ENCODE assay signal across 26 cellular contexts in genomic region chr15:99099661-99100060, GRCh38. TPM values are rescaled to one million over a fixed set of nuclear protein-coding genes. Genes with fewer than 3 reads are reported as not detected.
DNase-seq lines count a peak whose midpoint lies in the region; ATAC-seq and TF ChIP-seq lines count a peak whose summit lies in the region.
"Had no signal": no experiment of that assay in that cellular context is flagged by ENCODE, and none has a peak within 500 bp of the region (broad histone marks: within the 10 kb centered on the region; RNA-seq: fewer than 3 reads in every experiment).

No MANE protein-coding gene starts in this region.

- H3K27me3 Mint-ChIP-seq in Calu3 (ENCODE audit: unreplicated experiment) (peaks cover 85% of the 10 kb centered on the region), HFFc6 (ENCODE audit: insufficient read depth) (peaks cover 15% of the 10 kb centered on the region)

- H3K9me2 ChIP-seq in SK-N-SH: no peaks in the 10 kb centered on the region

- TF ChIP-seq CTCF in Calu3 (IDR thresholded peaks at IDR 0.05; ENCODE audit: unreplicated experiment) (no peak), HFFc6 (IDR thresholded peaks at IDR 0.05) (no peak), gastroesophageal sphincter (IDR thresholded peaks at IDR 0.05) (no peak), psoas muscle (IDR thresholded peaks at IDR 0.05) (no peak), SK-N-SH (IDR thresholded peaks at IDR 0.05) (no peak)

- CTCF ChIA-PET in Calu3 (lab: Charles Lee) (interaction anchor here (1.1 to 1.8 kb wide), 2 partner anchors 57 to 114 kb away, joined by 3 to 13 read pairs; no protein-coding TSS in a partner anchor), SK-N-SH (lab: Yijun Ruan, JAX) (interaction anchor here (0.6 to 12.3 kb wide), 21 partner anchors 9 to 985 kb away, joined by 3 to 149 read pairs (median 5); no protein-coding TSS in a partner anchor)

- peaks cover 0 to 45% (median 4%) of the 10 kb centered on the region in 3 donors for H3K4me1 ChIP-seq in gastroesophageal sphincter
- H3K4me1 ChIP-seq in psoas muscle: peaks cover 26% of the 10 kb centered on the region
- H3K4me1 ChIP-seq in SK-N-SH (ENCODE audit: control insufficient read depth in 1 of 2, insufficient read depth in 2 of 2, low read depth in 1 of 2, low read length in 1 of 2): no peaks in the 10 kb centered on the region; a peak in 1 of 4 replicates

- DNase-seq in Calu3: no peak
- DNase-seq in HFFc6: no peak
- DNase-seq in psoas muscle: no peak
- DNase-seq in SK-N-SH: no peak
- no peak for DNase-seq in LoVo (ENCODE audit: low spot score)
- DNase-seq in DMS79 treated with DMSO at 0.1 percent for 48 hours (lab: John Stamatoyannopoulos, UW): no peak
- DNase-seq: activated CD4-positive, alpha-beta memory T cell treated with anti-CD3 and anti-CD28 coated beads, Interleukin-2, amount 10 ng/mL, durations not matched to agents 7 days and 5 days; activated CD4-positive, alpha-beta T cell treated with anti-CD3 and anti-CD28 coated beads for 1 hour; DND-41; effector CD4-positive, alpha-beta T cell; GF-D8; glutamatergic neuron; Karpas-422; left ventricle myocardium superior; NCI-H1436; NCI-H2081; NCI-H524 treated with DMSO at 0.1 percent for 48 hours; PC-9; stimulated activated CD4-positive, alpha-beta T cell treated with anti-CD3 and anti-CD28 coated beads, Interleukin-1b, Interleukin-23, amount 100 ng/mL, for 48 hours; stimulated activated naive CD8-positive, alpha-beta T cell treated with anti-CD3 and anti-CD28 coated beads, Interleukin-15, Interleukin-2, amounts not matched to agents 100 U/mL and 50 U/mL, for 24 hours had no signal

- no peak overlapping the region for H2AFZ ChIP-seq in SK-N-SH (ENCODE audit: low read depth)
- H2AFZ ChIP-seq: PC-9 had no signal

- TF ChIP-seq EP300 in gastroesophageal sphincter (IDR thresholded peaks at IDR 0.05) (no peak), SK-N-SH (IDR thresholded peaks at IDR 0.05; ENCODE audit: borderline replicate concordance in 1 of 2, low read depth in 1 of 2, low read length in 1 of 2) (no peak)

- H3K36me3 ChIP-seq in gastroesophageal sphincter (no peaks in the 10 kb centered on the region), psoas muscle (ENCODE audit: insufficient read depth in 1 of 2, low read depth in 1 of 2) (no peaks in the 10 kb centered on the region), SK-N-SH (replicated peaks in 1 of 2; ENCODE audit: control insufficient read depth in 1 of 2, insufficient read depth in 2 of 2, low read length in 1 of 2) (no peaks in the 10 kb centered on the region)

- no peak for TF ChIP-seq RAD21 in SK-N-SH (IDR thresholded peaks at IDR 0.05; ENCODE audit: low read length)

- H3K36me3 Mint-ChIP-seq in Calu3 (ENCODE audit: insufficient read depth, unreplicated experiment) (peaks cover under 1% of the 10 kb centered on the region), HFFc6 (ENCODE audit: low read depth) (no peaks in the 10 kb centered on the region)
- H3K36me3 Mint-ChIP-seq: activated naive CD8-positive, alpha-beta T cell; CD14-positive monocyte; mesothelial cell of epicardium had no signal

- H3K9ac ChIP-seq in SK-N-SH: no peak overlapping the region

- no peaks in the 10 kb centered on the region for H4K20me1 ChIP-seq in SK-N-SH (ENCODE audit: insufficient read depth)

- TF ChIP-seq POLR2A in gastroesophageal sphincter (IDR thresholded peaks at IDR 0.05): no peak

- H3K27ac ChIP-seq in gastroesophageal sphincter (peak overlapping the region; percentile 26 to 96 (median 88)), psoas muscle (peak overlapping the region; percentile 83), SK-N-SH (ENCODE audit: low read depth in 2 of 2, low read length in 1 of 2) (no peak overlapping the region)
- H3K27ac ChIP-seq: PC-9, SK-N-MC had no signal

- no peak overlapping the region for H3K4me2 ChIP-seq in SK-N-SH

- H3K4me3 ChIP-seq in gastroesophageal sphincter (peak overlapping the region in 1 of 2 donors; percentile 55), psoas muscle (peak overlapping the region; percentile 65), SK-N-SH (ENCODE audit: low read depth in 2 of 2, low read length in 1 of 2) (no peak overlapping the region)

- POLR2A ChIA-PET in SK-N-SH (lab: Yijun Ruan, JAX): no interaction called here

- H3K9me3 Mint-ChIP-seq in Calu3 (ENCODE audit: low read depth, unreplicated experiment): no peaks in the 10 kb centered on the region
- H3K9me3 Mint-ChIP-seq in HFFc6: no peaks in the 10 kb centered on the region
- H3K9me3 Mint-ChIP-seq: activated CD4-positive, alpha-beta memory T cell treated with anti-CD3 and anti-CD28 coated beads, Interleukin-2, amount 10 ng/mL, durations not matched to agents 7 days and 5 days; mesothelial cell of epicardium had no signal

- BruUV-seq in Calu3 (replicated peaks; lab: Mats Ljungman, UMichigan): no TSS peak

- ATAC-seq in gastroesophageal sphincter (no peak), psoas muscle (no peak), GM18502 (IDR thresholded peaks at IDR 0.05; ENCODE audit: poor library complexity, unreplicated experiment) (no peak)
- ATAC-seq: left ventricle myocardium superior; stimulated activated naive CD8-positive, alpha-beta T cell treated with anti-CD3 and anti-CD28 coated beads, Interleukin-15, Interleukin-2, amounts not matched to agents 100 U/mL and 50 U/mL, for 24 hours had no signal

- WGBS in gastroesophageal sphincter (ENCODE audit: low coverage in 1 of 2), 2 donors: no CpG with 5 or more reads among the region's 7 CpGs
- 89 to 93% (median 93%) methylated on average over 7 of the region's 7 CpGs for WGBS in psoas muscle, 3 donors
- 93% methylated on average over 3 of the region's 7 CpGs for WGBS in SK-N-SH (ENCODE audit: low lambda C conversion rate)

- H3K27ac Mint-ChIP-seq in Calu3 (ENCODE audit: unreplicated experiment) (no peak overlapping the region), HFFc6 (no peak overlapping the region)
- H3K27ac Mint-ChIP-seq: activated CD4-positive, alpha-beta memory T cell treated with anti-CD3 and anti-CD28 coated beads, Interleukin-2, amount 10 ng/mL, durations not matched to agents 7 days and 5 days; activated naive CD8-positive, alpha-beta T cell; mesothelial cell of epicardium had no signal

- intact Hi-C loops in Calu3 (cut with micrococcal nuclease; ENCODE audit: unreplicated experiment): loop anchor here (1.0 kb wide), 1 partner anchor 114 kb away; no protein-coding TSS in a partner anchor
- intact Hi-C loops in psoas muscle (cut with DNase I): loop anchor here in 1 of 2 donors (1.0 to 5.0 kb wide), 2 partner anchors 68 to 114 kb away; no protein-coding TSS in a partner anchor

- H3K27me3 ChIP-seq in gastroesophageal sphincter (no peaks in the 10 kb centered on the region), psoas muscle (ENCODE audit: insufficient read depth in 3 of 3, low read length in 2 of 3) (no peaks in the 10 kb centered on the region), SK-N-SH (ENCODE audit: insufficient read depth) (no peaks in the 10 kb centered on the region)

- no peaks in the 10 kb centered on the region for H3K9me3 ChIP-seq in gastroesophageal sphincter
- no peaks in the 10 kb centered on the region for H3K9me3 ChIP-seq in psoas muscle
- H3K9me3 ChIP-seq in SK-N-SH: no peaks in the 10 kb centered on the region

- H3K79me2 ChIP-seq in SK-N-SH (ENCODE audit: insufficient read depth): no peaks in the 10 kb centered on the region

- H3K4me1 Mint-ChIP-seq in Calu3 (ENCODE audit: low read depth, unreplicated experiment) (peaks cover 8% of the 10 kb centered on the region), HFFc6 (ENCODE audit: low read depth) (no peaks in the 10 kb centered on the region)

- H3K4me3 Mint-ChIP-seq in Calu3 (ENCODE audit: low read depth, unreplicated experiment): peak overlapping the region; percentile 63
- peak overlapping the region; percentile 74; the same call in 1 of the 2 replicates for H3K4me3 Mint-ChIP-seq in HFFc6
- H3K4me3 Mint-ChIP-seq: activated CD4-positive, alpha-beta memory T cell treated with anti-CD3 and anti-CD28 coated beads, Interleukin-2, amount 10 ng/mL, durations not matched to agents 7 days and 5 days; activated naive CD8-positive, alpha-beta T cell had no signal

- H3F3A ChIP-seq in SK-N-SH (replicated peaks; ENCODE audit: insufficient read depth): no peaks in the 10 kb centered on the region

TF ChIP-seq in SK-N-SH, 30 proteins besides CTCF, POLR2A, EP300 and RAD21 (continues in another document):
- TF ChIP-seq MAX (IDR thresholded peaks at IDR 0.05; ENCODE audit: low read depth) (no peak), FOXJ3 (CRISPR knock-in tag; IDR thresholded peaks at IDR 0.05) (no peak), TAF1 (IDR thresholded peaks at IDR 0.05; ENCODE audit: borderline replicate concordance, low read depth, low read length) (no peak), TEAD4 (IDR thresholded peaks at IDR 0.05; ENCODE audit: borderline replicate concordance, insufficient read depth) (no peak), CHD2 (IDR thresholded peaks at IDR 0.05; ENCODE audit: low read length, partially characterized antibody) (no peak), ZBTB33 (IDR thresholded peaks at IDR 0.05; ENCODE audit: borderline replicate concordance, low read depth) (no peak), MEF2A (IDR thresholded peaks at IDR 0.05; ENCODE audit: borderline replicate concordance, low read depth) (no peak)

RNA-seq across cellular contexts. Expression of gene SYNM, which starts 5.2 kb away (rescaled TPM):
- total RNA-seq in Calu3 (2022) (7.8 and 9.4 TPM in 2 replicates), gastroesophageal sphincter (1,000 to 10,000 TPM; 1,155 to 2,820 (median 1,765) TPM), psoas muscle (100 to 1,000 TPM; 288 to 380 (median 349) TPM)
- 1 to 10 TPM; 4.6 to 7.6 (median 7.4) TPM for total RNA-seq in HFFc6 (2021; fragmentation: NEBNext Ultra II Directional; extraction: Animal tissue kit (Norgen Biotek cat#: 25700))
- polyA plus RNA-seq in psoas muscle (100 to 1,000 TPM in 2 of 3 donors, 10 to 100 TPM in 1; 77.5 to 291 (median 121) TPM), SK-N-SH (2012; rRNA removed) (4.3 and 5.0 TPM in 2 replicates)
- 3.8 and 4.1 TPM in 2 replicates for polyA plus RNA-seq in SK-N-SH (2012; cell fraction: cytosol; rRNA removed)
- polyA plus RNA-seq in SK-N-SH (2012; cell fraction: nucleus; rRNA removed): 8.6 and 10.1 TPM in 2 replicates

Comparison
In these comparisons a context has a peak if more than half of its experiments do, and no peak if none do; other contexts are left out.
1. H3K27ac ChIP-seq: peak in gastroesophageal sphincter (4 of 4) and psoas muscle (single experiment); none in SK-N-SH (0 of 2).
2. RNA of gene SYNM, which starts 5.2 kb away (total RNA-seq): 1,155 to 2,820 TPM in gastroesophageal sphincter and 288 to 380 TPM in psoas muscle; 7.8 to 9.4 TPM in Calu3 and 4.6 to 7.6 TPM in HFFc6; every median in the first group is over 10 times any median in the second.